13 cellular contexts compared by ENCODE assay signal in genomic region chr5:88885043-88885442, GRCh38. TPM values are rescaled to one million over a fixed set of nuclear protein-coding genes. Genes with fewer than 3 reads are reported as not detected.
DNase-seq lines count a peak whose midpoint lies in the region; ATAC-seq, FAIRE-seq and TF ChIP-seq lines count a peak whose summit lies in the region.
"Had no signal": no experiment of that assay in that cellular context is flagged by ENCODE, and none has a peak within 500 bp of the region (broad histone marks: within the 10 kb centered on the region; RNA-seq: fewer than 3 reads in every experiment).

No MANE protein-coding gene starts in this region.

- no peak overlapping the region for H2AFZ ChIP-seq in ACC112 (ENCODE audit: low read length, unreplicated experiment)
- H2AFZ ChIP-seq in Karpas-422 (ENCODE audit: low read length), result 0 out of 2 replicates have a peak overlapping the region, but pooled peaks have one; percentile 33

- TF ChIP-seq CTCF in osteocyte (IDR thresholded peaks at IDR 0.05) (no peak), D721Med (IDR thresholded peaks at IDR 0.05; ENCODE audit: insufficient read depth, missing control alignments) (no peak)

- DNase-seq in Karpas-422 (peak; percentile 64), dermis blood vessel endothelial cell (peak; percentile 13), osteocyte (ENCODE audit: extremely low spot score, unreplicated experiment) (no peak), NCI-H510A treated with DMSO at 0.1 percent for 48 hours (lab: John Stamatoyannopoulos, UW) (no peak), D721Med (ENCODE audit: insufficient read length, low spot score) (no peak)
- DNase-seq in activated CD4-positive, alpha-beta T cell treated with anti-CD3 and anti-CD28 coated beads for 4 hours, result no peak
- DNase-seq: activated naive CD8-positive, alpha-beta T cell treated with anti-CD3 and anti-CD28 coated beads, Interleukin-2, amount 10 ng/mL, durations not matched to agents 7 days and 5 days; NCI-H510A; T-helper 1 cell had no signal

- H4K20me1 ChIP-seq in Karpas-422 (ENCODE audit: insufficient read depth, low read depth, low read length), result no peaks in the 10 kb centered on the region

- H3K9ac ChIP-seq in Karpas-422 (ENCODE audit: low read length), result peak overlapping the region; percentile 86

- no peaks in the 10 kb centered on the region for H3K79me2 ChIP-seq in ACC112 (ENCODE audit: control insufficient read depth, insufficient read depth, low read length, unreplicated experiment)
- peaks cover 35% of the 10 kb centered on the region for H3K79me2 ChIP-seq in Karpas-422 (ENCODE audit: low read length)

- H3K4me3 ChIP-seq in ACC112 (ENCODE audit: low read depth, low read length) (peak overlapping the region; percentile 82; the same call in 1 of the 2 replicates), Karpas-422 (ENCODE audit: low read length) (peak overlapping the region; percentile 94)

- no peak overlapping the region for H3K27ac Mint-ChIP-seq in osteocyte (ENCODE audit: unreplicated experiment)
- H3K27ac Mint-ChIP-seq: activated naive CD8-positive, alpha-beta T cell treated with anti-CD3 and anti-CD28 coated beads, Interleukin-2, amount 10 ng/mL, durations not matched to agents 7 days and 5 days had no signal

- peak overlapping the region; percentile 18 for H3K4me3 Mint-ChIP-seq in osteocyte (ENCODE audit: unreplicated experiment)

- H3K27ac ChIP-seq in ACC112 (ENCODE audit: low read depth, low read length), result no peak overlapping the region
- peak overlapping the region; percentile 91 for H3K27ac ChIP-seq in Karpas-422 (ENCODE audit: low read length)

- no peak for FAIRE-seq in D721Med (lab: Jason Lieb, UNC)
- FAIRE-seq: G401.6 had no signal

- H3K27me3 Mint-ChIP-seq in osteocyte (ENCODE audit: unreplicated experiment), result no peaks in the 10 kb centered on the region

- H3K9me3 Mint-ChIP-seq in osteocyte (ENCODE audit: unreplicated experiment), result no peaks in the 10 kb centered on the region
- H3K9me3 Mint-ChIP-seq: activated naive CD8-positive, alpha-beta T cell treated with anti-CD3 and anti-CD28 coated beads, Interleukin-2, amount 10 ng/mL, durations not matched to agents 7 days and 5 days had no signal

- peaks cover 10% of the 10 kb centered on the region for H3K4me1 ChIP-seq in ACC112 (ENCODE audit: control insufficient read depth, insufficient read depth, low read length, unreplicated experiment)
- peaks cover 62% of the 10 kb centered on the region for H3K4me1 ChIP-seq in Karpas-422 (ENCODE audit: low read length)

- H3K9me2 ChIP-seq in Karpas-422 (replicated peaks; ENCODE audit: insufficient read depth, low read length), result no peaks in the 10 kb centered on the region

- H3K36me3 Mint-ChIP-seq in osteocyte (ENCODE audit: unreplicated experiment), result no peaks in the 10 kb centered on the region
- H3K36me3 Mint-ChIP-seq: activated naive CD8-positive, alpha-beta T cell treated with anti-CD3 and anti-CD28 coated beads, Interleukin-2, amount 10 ng/mL, durations not matched to agents 7 days and 5 days had no signal

- no peaks in the 10 kb centered on the region for H3K27me3 ChIP-seq in ACC112 (ENCODE audit: insufficient read depth, low read length)
- H3K27me3 ChIP-seq in Karpas-422 (ENCODE audit: low read length), result no peaks in the 10 kb centered on the region

- peak overlapping the region; percentile 98 for H3K4me2 ChIP-seq in Karpas-422 (ENCODE audit: low read depth, low read length, poor library complexity, severe bottlenecking)

- H3K9me3 ChIP-seq in Karpas-422 (ENCODE audit: low read length), result no peaks in the 10 kb centered on the region
- H3K9me3 ChIP-seq: HAP-1 had no signal

- ATAC-seq in HG03045 (IDR thresholded peaks at IDR 0.05; ENCODE audit: unreplicated experiment), result no peak

- peaks cover 29% of the 10 kb centered on the region for H3K4me1 Mint-ChIP-seq in osteocyte (ENCODE audit: unreplicated experiment)

- H3K36me3 ChIP-seq in ACC112 (ENCODE audit: insufficient read depth, low read length) (no peaks in the 10 kb centered on the region), Karpas-422 (ENCODE audit: insufficient read depth, low read length) (no peaks in the 10 kb centered on the region)
- H3K36me3 ChIP-seq: HAP-1 had no signal

RNA-seq across cellular contexts. Expression of gene MEF2C, which starts 2.1 kb away (rescaled TPM):
- 105 and 171 TPM in 2 replicates for total RNA-seq in Karpas-422 (2014; rRNA removed; shearing (Covaris generic); ENCODE audit: low replicate concordance)
- 132 and 169 TPM in 2 replicates for total RNA-seq in dermis blood vessel endothelial cell
- total RNA-seq in osteocyte, result 9.4 and 9.9 TPM in 2 replicates

Comparison
In these comparisons a context has a peak if more than half of its experiments do, and no peak if none do; other contexts are left out.
1. DNase-seq: peak in Karpas-422 (single experiment) and dermis blood vessel endothelial cell (single experiment); none in osteocyte (single experiment), NCI-H510A treated with DMSO at 0.1 percent for 48 hours (single experiment), D721Med (single experiment) and activated CD4-positive, alpha-beta T cell treated with anti-CD3 and anti-CD28 coated beads for 4 hours (0 of 2).